In the genomic region with DNA sequence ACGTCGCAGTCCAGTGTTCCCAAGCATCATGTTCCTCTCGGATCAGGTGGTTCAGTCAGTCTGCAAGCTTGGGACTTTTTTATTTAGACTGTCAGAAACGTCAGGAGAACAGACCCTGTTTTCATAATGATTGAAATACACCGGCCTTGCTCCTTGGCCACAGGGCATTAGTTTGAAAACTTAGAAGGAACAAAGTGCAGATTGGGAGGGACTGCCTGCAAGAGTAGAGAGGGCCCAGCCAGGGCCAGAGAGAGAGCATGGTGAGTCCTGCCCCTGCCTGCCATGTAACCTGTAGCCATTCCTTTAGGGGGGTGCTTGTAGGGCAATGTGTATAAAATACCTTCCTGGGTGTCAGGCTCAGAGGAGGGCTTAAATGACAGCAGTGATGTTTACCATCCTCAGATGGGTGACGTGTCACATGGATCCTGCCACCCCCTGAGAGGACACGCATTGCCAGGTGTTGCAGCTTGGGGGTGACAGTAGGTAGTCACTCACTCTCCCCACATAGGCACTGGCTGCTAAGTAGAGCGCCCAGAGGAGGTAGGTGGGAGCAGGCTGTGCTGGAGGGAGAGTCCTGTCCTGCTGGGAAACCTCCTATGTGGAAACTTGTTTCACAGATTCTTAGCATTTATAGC, we compare ENCODE assay signal across 1 cellular context.
A peak's percentile ranks its signal among the peaks of the same experiment; 100 is the strongest.
TF ChIP-seq lines count a peak whose summit lies in the region.

No MANE protein-coding gene starts in this region.

TF ChIP-seq in HEK293, 187 proteins besides CTCF, POLR2A, EP300 and RAD21 (continued from another document):
- TF ChIP-seq, protein P1, sequence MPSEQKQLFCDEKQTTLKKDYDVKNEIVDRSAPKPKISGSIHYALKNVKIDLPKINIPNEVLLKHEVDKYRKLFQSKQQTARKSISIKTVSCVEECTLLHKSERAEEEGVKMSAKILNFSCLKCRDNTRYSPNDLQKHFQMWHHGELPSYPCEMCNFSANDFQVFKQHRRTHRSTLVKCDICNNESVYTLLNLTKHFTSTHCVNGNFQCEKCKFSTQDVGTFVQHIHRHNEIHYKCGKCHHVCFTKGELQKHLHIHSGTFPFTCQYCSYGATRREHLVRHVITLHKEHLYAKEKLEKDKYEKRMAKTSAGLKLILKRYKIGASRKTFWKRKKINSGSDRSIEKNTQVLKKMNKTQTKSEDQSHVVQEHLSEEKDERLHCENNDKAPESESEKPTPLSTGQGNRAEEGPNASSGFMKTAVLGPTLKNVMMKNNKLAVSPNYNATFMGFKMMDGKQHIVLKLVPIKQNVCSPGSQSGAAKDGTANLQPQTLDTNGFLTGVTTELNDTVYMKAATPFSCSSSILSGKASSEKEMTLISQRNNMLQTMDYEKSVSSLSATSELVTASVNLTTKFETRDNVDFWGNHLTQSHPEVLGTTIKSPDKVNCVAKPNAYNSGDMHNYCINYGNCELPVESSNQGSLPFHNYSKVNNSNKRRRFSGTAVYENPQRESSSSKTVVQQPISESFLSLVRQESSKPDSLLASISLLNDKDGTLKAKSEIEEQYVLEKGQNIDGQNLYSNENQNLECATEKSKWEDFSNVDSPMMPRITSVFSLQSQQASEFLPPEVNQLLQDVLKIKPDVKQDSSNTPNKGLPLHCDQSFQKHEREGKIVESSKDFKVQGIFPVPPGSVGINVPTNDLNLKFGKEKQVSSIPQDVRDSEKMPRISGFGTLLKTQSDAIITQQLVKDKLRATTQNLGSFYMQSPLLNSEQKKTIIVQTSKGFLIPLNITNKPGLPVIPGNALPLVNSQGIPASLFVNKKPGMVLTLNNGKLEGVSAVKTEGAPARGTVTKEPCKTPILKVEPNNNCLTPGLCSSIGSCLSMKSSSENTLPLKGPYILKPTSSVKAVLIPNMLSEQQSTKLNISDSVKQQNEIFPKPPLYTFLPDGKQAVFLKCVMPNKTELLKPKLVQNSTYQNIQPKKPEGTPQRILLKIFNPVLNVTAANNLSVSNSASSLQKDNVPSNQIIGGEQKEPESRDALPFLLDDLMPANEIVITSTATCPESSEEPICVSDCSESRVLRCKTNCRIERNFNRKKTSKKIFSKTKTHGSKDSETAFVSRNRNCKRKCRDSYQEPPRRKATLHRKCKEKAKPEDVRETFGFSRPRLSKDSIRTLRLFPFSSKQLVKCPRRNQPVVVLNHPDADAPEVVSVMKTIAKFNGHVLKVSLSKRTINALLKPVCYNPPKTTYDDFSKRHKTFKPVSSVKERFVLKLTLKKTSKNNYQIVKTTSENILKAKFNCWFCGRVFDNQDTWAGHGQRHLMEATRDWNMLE (tag by site-specific recombination; conservative IDR thresholded peaks at IDR 0.05; ENCODE audit: low read depth), result no peak
- no peak for TF ChIP-seq ZNF169 (tag by site-specific recombination; IDR thresholded peaks at IDR 0.05)
- TF ChIP-seq, protein P2, sequence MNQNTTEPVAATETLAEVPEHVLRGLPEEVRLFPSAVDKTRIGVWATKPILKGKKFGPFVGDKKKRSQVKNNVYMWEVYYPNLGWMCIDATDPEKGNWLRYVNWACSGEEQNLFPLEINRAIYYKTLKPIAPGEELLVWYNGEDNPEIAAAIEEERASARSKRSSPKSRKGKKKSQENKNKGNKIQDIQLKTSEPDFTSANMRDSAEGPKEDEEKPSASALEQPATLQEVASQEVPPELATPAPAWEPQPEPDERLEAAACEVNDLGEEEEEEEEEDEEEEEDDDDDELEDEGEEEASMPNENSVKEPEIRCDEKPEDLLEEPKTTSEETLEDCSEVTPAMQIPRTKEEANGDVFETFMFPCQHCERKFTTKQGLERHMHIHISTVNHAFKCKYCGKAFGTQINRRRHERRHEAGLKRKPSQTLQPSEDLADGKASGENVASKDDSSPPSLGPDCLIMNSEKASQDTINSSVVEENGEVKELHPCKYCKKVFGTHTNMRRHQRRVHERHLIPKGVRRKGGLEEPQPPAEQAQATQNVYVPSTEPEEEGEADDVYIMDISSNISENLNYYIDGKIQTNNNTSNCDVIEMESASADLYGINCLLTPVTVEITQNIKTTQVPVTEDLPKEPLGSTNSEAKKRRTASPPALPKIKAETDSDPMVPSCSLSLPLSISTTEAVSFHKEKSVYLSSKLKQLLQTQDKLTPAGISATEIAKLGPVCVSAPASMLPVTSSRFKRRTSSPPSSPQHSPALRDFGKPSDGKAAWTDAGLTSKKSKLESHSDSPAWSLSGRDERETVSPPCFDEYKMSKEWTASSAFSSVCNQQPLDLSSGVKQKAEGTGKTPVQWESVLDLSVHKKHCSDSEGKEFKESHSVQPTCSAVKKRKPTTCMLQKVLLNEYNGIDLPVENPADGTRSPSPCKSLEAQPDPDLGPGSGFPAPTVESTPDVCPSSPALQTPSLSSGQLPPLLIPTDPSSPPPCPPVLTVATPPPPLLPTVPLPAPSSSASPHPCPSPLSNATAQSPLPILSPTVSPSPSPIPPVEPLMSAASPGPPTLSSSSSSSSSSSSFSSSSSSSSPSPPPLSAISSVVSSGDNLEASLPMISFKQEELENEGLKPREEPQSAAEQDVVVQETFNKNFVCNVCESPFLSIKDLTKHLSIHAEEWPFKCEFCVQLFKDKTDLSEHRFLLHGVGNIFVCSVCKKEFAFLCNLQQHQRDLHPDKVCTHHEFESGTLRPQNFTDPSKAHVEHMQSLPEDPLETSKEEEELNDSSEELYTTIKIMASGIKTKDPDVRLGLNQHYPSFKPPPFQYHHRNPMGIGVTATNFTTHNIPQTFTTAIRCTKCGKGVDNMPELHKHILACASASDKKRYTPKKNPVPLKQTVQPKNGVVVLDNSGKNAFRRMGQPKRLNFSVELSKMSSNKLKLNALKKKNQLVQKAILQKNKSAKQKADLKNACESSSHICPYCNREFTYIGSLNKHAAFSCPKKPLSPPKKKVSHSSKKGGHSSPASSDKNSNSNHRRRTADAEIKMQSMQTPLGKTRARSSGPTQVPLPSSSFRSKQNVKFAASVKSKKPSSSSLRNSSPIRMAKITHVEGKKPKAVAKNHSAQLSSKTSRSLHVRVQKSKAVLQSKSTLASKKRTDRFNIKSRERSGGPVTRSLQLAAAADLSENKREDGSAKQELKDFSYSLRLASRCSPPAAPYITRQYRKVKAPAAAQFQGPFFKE (tag by site-specific recombination; IDR thresholded peaks at IDR 0.05; ENCODE audit: borderline replicate concordance), result no peak
- TF ChIP-seq ZBTB21 (tag by site-specific recombination; IDR thresholded peaks at IDR 0.05), result no peak
- TF ChIP-seq OVOL3 (tag by site-specific recombination; IDR thresholded peaks at IDR 0.05), result no peak
- TF ChIP-seq, protein P3, sequence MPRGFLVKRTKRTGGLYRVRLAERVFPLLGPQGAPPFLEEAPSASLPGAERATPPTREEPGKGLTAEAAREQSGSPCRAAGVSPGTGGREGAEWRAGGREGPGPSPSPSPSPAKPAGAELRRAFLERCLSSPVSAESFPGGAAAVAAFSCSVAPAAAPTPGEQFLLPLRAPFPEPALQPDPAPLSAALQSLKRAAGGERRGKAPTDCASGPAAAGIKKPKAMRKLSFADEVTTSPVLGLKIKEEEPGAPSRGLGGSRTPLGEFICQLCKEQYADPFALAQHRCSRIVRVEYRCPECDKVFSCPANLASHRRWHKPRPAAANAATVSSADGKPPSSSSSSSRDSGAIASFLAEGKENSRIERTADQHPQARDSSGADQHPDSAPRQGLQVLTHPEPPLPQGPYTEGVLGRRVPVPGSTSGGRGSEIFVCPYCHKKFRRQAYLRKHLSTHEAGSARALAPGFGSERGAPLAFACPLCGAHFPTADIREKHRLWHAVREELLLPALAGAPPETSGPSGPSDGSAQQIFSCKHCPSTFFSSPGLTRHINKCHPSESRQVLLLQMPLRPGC (tag by site-specific recombination; IDR thresholded peaks at IDR 0.05), result no peak
- no peak for TF ChIP-seq ZNF174 (tag by site-specific recombination; IDR thresholded peaks at IDR 0.05)
- TF ChIP-seq ZNF785 (tag by site-specific recombination; IDR thresholded peaks at IDR 0.05), result no peak
- peak; percentile 82 for TF ChIP-seq GLIS1 (tag by site-specific recombination; IDR thresholded peaks at IDR 0.05)
- TF ChIP-seq ZNF433 (tag by site-specific recombination; IDR thresholded peaks at IDR 0.05; ENCODE audit: low read depth), result no peak
- no peak for TF ChIP-seq KLF10 (tag by site-specific recombination; IDR thresholded peaks at IDR 0.05)
- TF ChIP-seq ZSCAN16 (tag by site-specific recombination; IDR thresholded peaks at IDR 0.05), result no peak
